13 cellular contexts compared by ENCODE assay signal in genomic region chr10:126243306-126243705, GRCh38.
DNase-seq lines count a peak whose midpoint lies in the region; ATAC-seq and TF ChIP-seq lines count a peak whose summit lies in the region.
"Had no signal": no experiment of that assay in that cellular context is flagged by ENCODE, and none has a peak within 500 bp of the region (broad histone marks: within the 10 kb centered on the region; RNA-seq: fewer than 3 reads in every experiment).

No MANE protein-coding gene starts in this region.

- no peak overlapping the region for H3K9ac ChIP-seq in skeletal muscle tissue (ENCODE audit: low read depth in 1 of 3, low read length in 3 of 3)
- H3K9ac ChIP-seq: BLaER1 had no signal

- H3K4me1 ChIP-seq in foreskin keratinocyte (peaks cover 24% of the 10 kb centered on the region), skeletal muscle tissue (ENCODE audit: control insufficient read depth in 3 of 3, insufficient read depth in 3 of 3, low read length in 3 of 3) (peaks cover 0 to 7% (median 0%) of the 10 kb centered on the region in 3 donors)
- H3K4me1 ChIP-seq: BLaER1 had no signal

- H3K27ac ChIP-seq in RWPE1, result peak overlapping the region; percentile 33; the same call in 1 of the 2 replicates
- H3K27ac ChIP-seq in foreskin keratinocyte, result peak overlapping the region; percentile 17
- peak overlapping the region; percentile 59 for H3K27ac ChIP-seq in skeletal muscle tissue (ENCODE audit: low read depth, low read length)
- H3K27ac ChIP-seq: BLaER1, SK-N-MC had no signal

- H3K4me3 ChIP-seq in astrocyte of the spinal cord (ENCODE audit: low read depth, low read length), result no peak overlapping the region
- no peak overlapping the region for H3K4me3 ChIP-seq in skeletal muscle tissue (ENCODE audit: low read length in 3 of 3)
- H3K4me3 ChIP-seq: BLaER1, SK-N-MC had no signal

- H3K27me3 ChIP-seq in foreskin keratinocyte (no peaks in the 10 kb centered on the region), skeletal muscle tissue (ENCODE audit: control insufficient read depth in 3 of 3, insufficient read depth in 3 of 3, low read length in 3 of 3) (no peaks in the 10 kb centered on the region)
- H3K27me3 ChIP-seq: BLaER1 had no signal

- DNase-seq in RWPE1 (ENCODE audit: low spot score), result no peak
- DNase-seq in astrocyte of the spinal cord (ENCODE audit: low read depth, low spot score), result peak; percentile 52
- peak; percentile 39 to 58 for DNase-seq in foreskin keratinocyte
- DNase-seq in Kasumi-1 (lab: John Stamatoyannopoulos, UW), result no peak
- DNase-seq: DMS 273 treated with DMSO at 0.1 percent for 48 hours, NCI-H1048, NCI-H2107 had no signal

- no peaks in the 10 kb centered on the region for H3K9me3 ChIP-seq in skeletal muscle tissue (ENCODE audit: control insufficient read depth in 3 of 3, low read length in 3 of 3)
- H3K9me3 ChIP-seq: BLaER1 had no signal

- in situ Hi-C loops in astrocyte of the spinal cord (cut with HindIII; ENCODE audit: low sequenced_read_pairs), result no loop called here

- POLR2A ChIA-PET in RWPE1 (lab: Yijun Ruan, JAX; ENCODE audit: low non-redundant PET), result no interaction called here

- CTCF ChIA-PET in RWPE1 (lab: Yijun Ruan, JAX), result no interaction called here

- no peak for ATAC-seq in foreskin keratinocyte
- no peak for ATAC-seq in HG03159 (IDR thresholded peaks at IDR 0.05; ENCODE audit: unreplicated experiment)
- no peak for ATAC-seq in HG03460 (IDR thresholded peaks at IDR 0.05; ENCODE audit: unreplicated experiment)
- no peak for ATAC-seq in HG03432 (IDR thresholded peaks at IDR 0.05; ENCODE audit: unreplicated experiment)

- no peak for TF ChIP-seq CTCF in RWPE1 (conservative IDR thresholded peaks at IDR 0.05; ENCODE audit: low read depth)
- no peak for TF ChIP-seq CTCF in astrocyte of the spinal cord (IDR thresholded peaks at IDR 0.05; ENCODE audit: low read depth, low read length)
- no peak for TF ChIP-seq CTCF in foreskin keratinocyte (conservative IDR thresholded peaks at IDR 0.05)

- H3K36me3 ChIP-seq in skeletal muscle tissue (ENCODE audit: control insufficient read depth in 3 of 3, insufficient read depth in 3 of 3, low read length in 3 of 3), result no peaks in the 10 kb centered on the region
- H3K36me3 ChIP-seq: BLaER1 had no signal

Comparison
In these comparisons a context has a peak if more than half of its experiments do, and no peak if none do; other contexts are left out.
1. DNase-seq: peak in astrocyte of the spinal cord (single experiment) and foreskin keratinocyte (2 of 2); none in RWPE1 (single experiment) and Kasumi-1 (0 of 2).
2. Peak in every context shown above with its lines, with median percentiles within 50 percentile points of each other: H3K27ac ChIP-seq.